Comparison of ENCODE assay signal across 8 cellular contexts in genomic region chr3:196287066-196287404, GRCh38. TPM values are rescaled to one million over a fixed set of nuclear protein-coding genes. Genes with fewer than 3 reads are reported as not detected.
DNase-seq lines count a peak whose midpoint lies in the region; ATAC-seq, FAIRE-seq and TF ChIP-seq lines count a peak whose summit lies in the region.

No MANE protein-coding gene starts in this region.

- no peaks in the 10 kb centered on the region for H3K9me3 ChIP-seq in CD4-positive, alpha-beta memory T cell (ENCODE audit: control insufficient read depth in 1 of 2, low read length in 2 of 2)
- H3K9me3 ChIP-seq in OCI-LY1 (ENCODE audit: low read length), result no peaks in the 10 kb centered on the region
- no peaks in the 10 kb centered on the region for H3K9me3 ChIP-seq in K562 (replicated peaks; ENCODE audit: control insufficient read depth, insufficient read depth, low read depth, low read length)
- H3K9me3 ChIP-seq in keratinocyte (ENCODE audit: control insufficient read depth, low read depth, low read length), result no peaks in the 10 kb centered on the region

- peak overlapping the region; percentile 87 to 89 for H3K4me3 ChIP-seq in CD4-positive, alpha-beta memory T cell (ENCODE audit: low read length in 2 of 2)
- peak overlapping the region; percentile 81 for H3K4me3 ChIP-seq in OCI-LY1 (ENCODE audit: low read depth, low read length, poor library complexity, severe bottlenecking)
- H3K4me3 ChIP-seq in K562, result peak overlapping the region; percentile 78
- H3K4me3 ChIP-seq in keratinocyte (ENCODE audit: control insufficient read depth in 2 of 3, extremely low read depth in 1 of 3, insufficient read depth in 2 of 3, low read depth in 1 of 3, low read length in 3 of 3), result peak overlapping the region; percentile 55 to 94 (median 70)

- H3K4me3 Mint-ChIP-seq in CD4-positive, alpha-beta memory T cell, result peak overlapping the region; percentile 95 to 100 (median 99)

- H4K20me1 ChIP-seq in OCI-LY1 (ENCODE audit: insufficient read depth, low read length), result no peaks in the 10 kb centered on the region
- no peaks in the 10 kb centered on the region for H4K20me1 ChIP-seq in K562 (replicated peaks; ENCODE audit: control insufficient read depth, insufficient read depth, low read length)
- no peaks in the 10 kb centered on the region for H4K20me1 ChIP-seq in keratinocyte (ENCODE audit: control insufficient read depth, extremely low read depth, insufficient read depth, low read length)

- H3K9me3 Mint-ChIP-seq in CD4-positive, alpha-beta memory T cell, result no peaks in the 10 kb centered on the region

- dilution Hi-C loops in keratinocyte (cut with MboI; ENCODE audit: extremely low pct_ligation_motif_present, low sequenced_read_pairs), result no loop called here

- H3K36me3 Mint-ChIP-seq in CD4-positive, alpha-beta memory T cell, result peaks cover 0 to 13% of the 10 kb centered on the region in 2 donors

- TSS peak; percentile 46 for BruUV-seq in K562 (replicated peaks; lab: Mats Ljungman, UMichigan)

- H3K9me1 ChIP-seq in K562 (ENCODE audit: control insufficient read depth, insufficient read depth, low read length), result no peaks in the 10 kb centered on the region
- H3K9me1 ChIP-seq in keratinocyte (ENCODE audit: control insufficient read depth, extremely low read depth, insufficient read depth, low read length), result no peaks in the 10 kb centered on the region

- H3K27me3 Mint-ChIP-seq in CD4-positive, alpha-beta memory T cell, result no peaks in the 10 kb centered on the region

- DNase-seq in CD4-positive, alpha-beta memory T cell, result peak in 1 of 5 donors; percentile 46
- no peak for DNase-seq in K562 (ENCODE audit: extremely low read depth in 1 of 4, low spot score in 3 of 4)
- no peak for DNase-seq in keratinocyte (ENCODE audit: low read depth, low spot score)
- peak; percentile 24 for DNase-seq in stimulated activated CD4-positive, alpha-beta T cell treated with anti-CD3 and anti-CD28 coated beads, Interleukin-1b, Interleukin-23, amount 100 ng/mL, for 48 hours
- DNase-seq in NCI-H2196 (lab: John Stamatoyannopoulos, UW; ENCODE audit: unreplicated experiment), result no peak
- DNase-seq in UCSD-AML1 (lab: John Stamatoyannopoulos, UW; ENCODE audit: unreplicated experiment), result no peak

- H3K27ac Mint-ChIP-seq in CD4-positive, alpha-beta memory T cell, result peak overlapping the region; percentile 91 to 100 (median 98)

- peak overlapping the region; percentile 85 for H3K4me2 ChIP-seq in OCI-LY1 (ENCODE audit: low read length)
- H3K4me2 ChIP-seq in K562 (ENCODE audit: insufficient read depth, low read length), result peak overlapping the region; percentile 99
- peak overlapping the region; percentile 91 for H3K4me2 ChIP-seq in keratinocyte (ENCODE audit: control insufficient read depth, extremely low read depth, insufficient read depth, low read depth, low read length)

- peaks cover 3% of the 10 kb centered on the region; the same call in 1 of the 2 replicates for H3F3A ChIP-seq in OCI-LY1 (ENCODE audit: insufficient read depth, low read length)

- no peak for TF ChIP-seq RAD21 in K562 (CRISPR knock-in tag; conservative IDR thresholded peaks at IDR 0.05 in 1 of 2, IDR thresholded peaks at IDR 0.05 in 1 of 2)

- H3K9ac ChIP-seq in OCI-LY1 (ENCODE audit: low read length) (peak overlapping the region; percentile 84), K562 (ENCODE audit: insufficient read depth in 1 of 2, low read depth in 2 of 2, low read length in 2 of 2) (peak overlapping the region; percentile 92 to 100), keratinocyte (ENCODE audit: control insufficient read depth, extremely low read depth, insufficient read depth, low read length) (peak overlapping the region; percentile 93)

- TF ChIP-seq EP300 in K562 (IDR thresholded peaks at IDR 0.05; ENCODE audit: low read length), result no peak

- no peaks in the 10 kb centered on the region for H3K27me3 ChIP-seq in CD4-positive, alpha-beta memory T cell (ENCODE audit: insufficient read depth, low read length)
- no peaks in the 10 kb centered on the region for H3K27me3 ChIP-seq in OCI-LY1 (ENCODE audit: insufficient read depth, low read length)
- no peaks in the 10 kb centered on the region for H3K27me3 ChIP-seq in K562 (ENCODE audit: control insufficient read depth in 2 of 2, insufficient read depth in 2 of 2, low read length in 2 of 2)
- H3K27me3 ChIP-seq in keratinocyte (ENCODE audit: control insufficient read depth, extremely low read depth, insufficient read depth, low read length), result no peaks in the 10 kb centered on the region

- intact Hi-C loops in CD4-positive, alpha-beta memory T cell (cut with micrococcal nuclease), result loop anchor here (1.0 kb wide), 3 partner anchors 13 to 34 kb away; partner anchors contain the start of gene DYNLT2B
- intact Hi-C loops in K562 (cut with micrococcal nuclease), result loop anchor here (1.0 kb wide), 1 partner anchor 8 kb away; no protein-coding TSS in a partner anchor

- CTCF ChIA-PET in CD4-positive, alpha-beta memory T cell (lab: Charles Lee; ENCODE audit: partially characterized antibody), result no interaction called here
- CTCF ChIA-PET in K562 (lab: Yijun Ruan, JAX; ENCODE audit: low intra/inter-chr PET ratio), result no interaction called here

- peaks cover 32 to 55% (median 49%) of the 10 kb centered on the region in 4 donors for H3K4me1 Mint-ChIP-seq in CD4-positive, alpha-beta memory T cell

- TF ChIP-seq POLR2A in K562 (conservative IDR thresholded peaks at IDR 0.05), result no peak

- in situ Hi-C loops in K562 (cut with MboI), result no loop called here

- no peaks in the 10 kb centered on the region for H3K9me2 ChIP-seq in OCI-LY1 (ENCODE audit: low read depth, low read length)

- peak overlapping the region; percentile 92 for H3K27ac ChIP-seq in CD4-positive, alpha-beta memory T cell (ENCODE audit: low read depth, low read length)
- H3K27ac ChIP-seq in OCI-LY1 (ENCODE audit: low read depth, low read length, poor library complexity, severe bottlenecking) (peak overlapping the region; percentile 30), K562 (ENCODE audit: extremely low read depth, low read depth, low read length) (peak overlapping the region; percentile 92), keratinocyte (ENCODE audit: control insufficient read depth, insufficient read depth, low read length) (peak overlapping the region; percentile 84)

- no peaks in the 10 kb centered on the region for H3K79me2 ChIP-seq in OCI-LY1 (ENCODE audit: insufficient read depth, low read length)
- peaks cover 60% of the 10 kb centered on the region for H3K79me2 ChIP-seq in K562 (ENCODE audit: control insufficient read depth, insufficient read depth, low read length)
- H3K79me2 ChIP-seq in keratinocyte (ENCODE audit: control insufficient read depth, insufficient read depth, low read length), result peaks cover 54% of the 10 kb centered on the region

- 0% methylated on average over 18 of the region's 18 CpGs for WGBS in K562 (ENCODE audit: insufficient coverage, low coverage, missing lambda C conversion rate)

- POLR2A ChIA-PET in CD4-positive, alpha-beta memory T cell (lab: Charles Lee; ENCODE audit: partially characterized antibody), result interaction anchor here (1.1 kb wide), 1 partner anchor 737 kb away, joined by 4 read pairs; no protein-coding TSS in a partner anchor
- POLR2A ChIA-PET in K562 (lab: Yijun Ruan, JAX), result interaction anchor here (0.6 to 1.0 kb wide), 4 partner anchors 18 to 975 kb away, joined by 3 to 4 read pairs (median 3); no protein-coding TSS in a partner anchor

- H3K36me3 ChIP-seq in CD4-positive, alpha-beta memory T cell (ENCODE audit: insufficient read depth, low read length), result no peaks in the 10 kb centered on the region
- H3K36me3 ChIP-seq in OCI-LY1 (ENCODE audit: insufficient read depth, low read length) (no peaks in the 10 kb centered on the region), K562 (ENCODE audit: control insufficient read depth, insufficient read depth, low read length) (peaks cover 8% of the 10 kb centered on the region), keratinocyte (ENCODE audit: control insufficient read depth in 2 of 2, extremely low read depth in 1 of 2, insufficient read depth in 2 of 2, low read length in 2 of 2) (no peaks in the 10 kb centered on the region)

- TF ChIP-seq CTCF in OCI-LY1 (IDR thresholded peaks at IDR 0.05; ENCODE audit: low read length), result no peak
- TF ChIP-seq CTCF in K562 (IDR thresholded peaks at IDR 0.05 in 2 of 3, conservative IDR thresholded peaks at IDR 0.05 in 1 of 3; ENCODE audit: insufficient read depth in 2 of 3, low read depth in 1 of 3, low read length in 3 of 3), result no peak
- TF ChIP-seq CTCF in keratinocyte (optimal IDR thresholded peaks at IDR 0.05 in 1 of 3, IDR thresholded peaks at IDR 0.05 in 1 of 3, conservative IDR thresholded peaks at IDR 0.05 in 1 of 3; ENCODE audit: extremely low read depth in 1 of 3, insufficient read depth in 2 of 3, low read length in 3 of 3), result peak in 1 of 3 experiments; percentile 50

- H2AFZ ChIP-seq in OCI-LY1 (ENCODE audit: low read length) (peak overlapping the region; percentile 2; the same call in 1 of the 2 replicates), K562 (ENCODE audit: low read depth, low read length) (peak overlapping the region; percentile 92), keratinocyte (ENCODE audit: control insufficient read depth, low read length) (peak overlapping the region; percentile 43)

- FAIRE-seq in K562 (lab: Jason Lieb, UNC) (no peak), keratinocyte (lab: Jason Lieb, UNC) (no peak)

- H3K4me1 ChIP-seq in CD4-positive, alpha-beta memory T cell (ENCODE audit: insufficient read depth, low read length), result peaks cover 45% of the 10 kb centered on the region
- peaks cover 29% of the 10 kb centered on the region for H3K4me1 ChIP-seq in OCI-LY1 (ENCODE audit: insufficient read depth, low read length, severe bottlenecking)
- H3K4me1 ChIP-seq in K562 (replicated peaks in 1 of 2; ENCODE audit: control insufficient read depth in 2 of 2, insufficient read depth in 2 of 2, low read length in 2 of 2), result peaks cover 21 to 22% of the 10 kb centered on the region in 2 experiments
- H3K4me1 ChIP-seq in keratinocyte (ENCODE audit: control insufficient read depth, extremely low read depth, insufficient read depth, low read length), result peaks cover 20% of the 10 kb centered on the region

- ATAC-seq in GM21786 (IDR thresholded peaks at IDR 0.05; ENCODE audit: unreplicated experiment) (peak; percentile 22), K562 (no peak)

RNA-seq across cellular contexts. Expression of gene PCYT1A, which starts 0.5 kb away (rescaled TPM):
- 10 to 100 TPM; 70.1 to 73.7 TPM for total RNA-seq in CD4-positive, alpha-beta memory T cell
- polyA plus RNA-seq in CD4-positive, alpha-beta memory T cell, result 10 to 100 TPM; 11.0 to 25.5 TPM
- total RNA-seq in K562 (2011; cell fraction: chromatin; rRNA removed; ENCODE audit: low replicate concordance), result 166 and 178 TPM in 2 replicates
- 94.6 and 104 TPM in 2 replicates for total RNA-seq in K562 (2011; cell fraction: nucleolus; rRNA removed)
- total RNA-seq in K562 (2011; cell fraction: nucleoplasm; rRNA removed), result 110 and 116 TPM in 2 replicates
- 42.4 and 49.6 TPM in 2 replicates for total RNA-seq in K562 (2014; rRNA removed)
- 42.9 and 47.6 TPM in 2 replicates for total RNA-seq in K562 (2014; rRNA removed; fragmentation: Illumina TruSeq; extraction: Trizol)
- total RNA-seq in K562 (2015; rRNA removed; fragmentation: Illumina TruSeq; extraction: Trizol), result 51.1 and 53.4 TPM in 2 replicates
- 52.0 and 55.5 TPM in 2 replicates for total RNA-seq in K562 (2021)
- 53.0 and 55.1 TPM in 2 replicates for polyA plus RNA-seq in K562 (2011; rRNA removed)
- 45.5 and 51.1 TPM in 2 replicates for polyA plus RNA-seq in K562 (2011; cell fraction: cytosol; rRNA removed)
- 99.4 and 119 TPM in 2 replicates for polyA plus RNA-seq in K562 (2011; cell fraction: nucleus; rRNA removed)
- 39.7 and 44.1 TPM in 2 replicates for polyA plus RNA-seq in K562 (2012)
- polyA plus RNA-seq in K562 (2014; fragmentation: Illumina TruSeq; extraction: Trizol), result 58.2 and 62.8 TPM in 2 replicates
- 10 to 100 TPM; 13.4 to 13.5 TPM for polyA plus RNA-seq in K562 (2014; fragmentation: Nextera tagmentation; extraction: Ambion mirVana)
- 45.8 and 49.4 TPM in 2 replicates for polyA plus RNA-seq in K562 (2014; rRNA removed)
- polyA minus RNA-seq in K562 (2011; rRNA and poly(A)+ RNA removed), result 102 and 116 TPM in 2 replicates
- polyA minus RNA-seq in K562 (2011; cell fraction: cytosol; rRNA and poly(A)+ RNA removed), result 72.9 and 75.6 TPM in 2 replicates
- polyA minus RNA-seq in K562 (2011; cell fraction: nucleus; rRNA and poly(A)+ RNA removed), result 78.6 and 108 TPM in 2 replicates
- polyA plus RNA-seq in keratinocyte, result 108 to 145 TPM (median 119 TPM) in 3 replicates
- polyA plus RNA-seq in keratinocyte (2011; ENCODE audit: low read depth), result 72.9 TPM
- polyA plus RNA-seq in keratinocyte (2011; cell fraction: cytosol; rRNA removed), result 101 and 126 TPM in 2 replicates
- 233 and 241 TPM in 2 replicates for polyA plus RNA-seq in keratinocyte (2011; cell fraction: nucleus; rRNA removed)
- 60.2 and 92.5 TPM in 2 replicates for polyA plus RNA-seq in keratinocyte (2012; ENCODE audit: low replicate concordance)
- polyA minus RNA-seq in keratinocyte, result 216 to 407 TPM (median 290 TPM) in 3 replicates
- polyA minus RNA-seq in keratinocyte (2011; cell fraction: cytosol; rRNA and poly(A)+ RNA removed), result 141 TPM
- polyA minus RNA-seq in keratinocyte (2011; cell fraction: nucleus; rRNA and poly(A)+ RNA removed), result 208 and 271 TPM in 2 replicates

RNA-seq across cellular contexts. Expression of gene DYNLT2B, which starts 31.0 kb away (rescaled TPM):
- 1 to 10 TPM; 6.0 to 7.4 TPM for total RNA-seq in CD4-positive, alpha-beta memory T cell
- 10 to 100 TPM; 18.5 to 31.1 TPM for polyA plus RNA-seq in CD4-positive, alpha-beta memory T cell
- total RNA-seq in K562 (2011; cell fraction: chromatin; rRNA removed; ENCODE audit: low replicate concordance), result 5.6 and 8.4 TPM in 2 replicates
- 4.9 and 5.7 TPM in 2 replicates for total RNA-seq in K562 (2011; cell fraction: nucleolus; rRNA removed)
- 3.4 and 6.5 TPM in 2 replicates for total RNA-seq in K562 (2011; cell fraction: nucleoplasm; rRNA removed)
- total RNA-seq in K562 (2014; rRNA removed) (6.5 and 10.2 TPM in 2 replicates), K562 (2014; rRNA removed; fragmentation: Illumina TruSeq; extraction: Trizol) (8.3 and 8.7 TPM in 2 replicates), K562 (2015; rRNA removed; fragmentation: Illumina TruSeq; extraction: Trizol) (7.1 and 8.5 TPM in 2 replicates), K562 (2021) (8.3 and 8.6 TPM in 2 replicates)
- polyA plus RNA-seq in K562 (2011; rRNA removed) (13.7 and 17.1 TPM in 2 replicates), K562 (2014; fragmentation: Illumina TruSeq; extraction: Trizol) (7.4 and 8.8 TPM in 2 replicates), K562 (2014; fragmentation: Nextera tagmentation; extraction: Ambion mirVana) (10 to 100 TPM in 1 of 2 experiments, 1 to 10 TPM in 1; 9.7 to 13.3 TPM), K562 (2014; rRNA removed) (16.8 and 19.9 TPM in 2 replicates), keratinocyte (24.5 to 40.0 TPM (median 31.1 TPM) in 3 replicates)
- polyA plus RNA-seq in K562 (2011; cell fraction: cytosol; rRNA removed), result 11.9 and 12.6 TPM in 2 replicates
- 5.7 and 7.7 TPM in 2 replicates for polyA plus RNA-seq in K562 (2011; cell fraction: nucleus; rRNA removed)
- polyA plus RNA-seq in K562 (2012), result 14.7 and 17.8 TPM in 2 replicates
- polyA minus RNA-seq in K562 (2011; rRNA and poly(A)+ RNA removed), result 3.2 and 4.5 TPM in 2 replicates
- 4.7 TPM in 1 of 2 replicates, not detected in the other for polyA minus RNA-seq in K562 (2011; cell fraction: cytosol; rRNA and poly(A)+ RNA removed)
- 3.2 and 6.1 TPM in 2 replicates for polyA minus RNA-seq in K562 (2011; cell fraction: nucleus; rRNA and poly(A)+ RNA removed)
- 31.4 TPM for polyA plus RNA-seq in keratinocyte (2011; ENCODE audit: low read depth)
- polyA plus RNA-seq in keratinocyte (2011; cell fraction: cytosol; rRNA removed), result 29.7 and 35.9 TPM in 2 replicates
- polyA plus RNA-seq in keratinocyte (2011; cell fraction: nucleus; rRNA removed), result 16.5 and 18.7 TPM in 2 replicates
- polyA plus RNA-seq in keratinocyte (2012; ENCODE audit: low replicate concordance), result 33.9 and 43.1 TPM in 2 replicates
- 1.9 to 4.8 TPM (median 3.3 TPM) in 3 replicates for polyA minus RNA-seq in keratinocyte
- polyA minus RNA-seq in keratinocyte (2011; cell fraction: cytosol; rRNA and poly(A)+ RNA removed), result 10.6 TPM
- polyA minus RNA-seq in keratinocyte (2011; cell fraction: nucleus; rRNA and poly(A)+ RNA removed), result 3.7 and 6.6 TPM in 2 replicates

RNA-seq across cellular contexts. Expression of gene TM4SF19, which starts 51.2 kb away (rescaled TPM):
- 1 to 10 TPM; 2.4 to 2.6 TPM for total RNA-seq in CD4-positive, alpha-beta memory T cell
- polyA plus RNA-seq in CD4-positive, alpha-beta memory T cell, result under 1 TPM in 1 of 2 donors, not detected in 1; 0.11 TPM
- total RNA-seq in K562 (2011; cell fraction: chromatin; rRNA removed; ENCODE audit: low replicate concordance), result 84.6 and 136 TPM in 2 replicates
- 68.0 and 78.0 TPM in 2 replicates for total RNA-seq in K562 (2011; cell fraction: nucleolus; rRNA removed)
- 79.4 and 104 TPM in 2 replicates for total RNA-seq in K562 (2011; cell fraction: nucleoplasm; rRNA removed)
- total RNA-seq in K562 (2014; rRNA removed), result 8.0 and 10.6 TPM in 2 replicates
- total RNA-seq in K562 (2014; rRNA removed; fragmentation: Illumina TruSeq; extraction: Trizol), result 12.5 and 13.6 TPM in 2 replicates
- 15.0 and 15.4 TPM in 2 replicates for total RNA-seq in K562 (2015; rRNA removed; fragmentation: Illumina TruSeq; extraction: Trizol)
- total RNA-seq in K562 (2021), result 18.4 and 19.0 TPM in 2 replicates
- polyA plus RNA-seq in K562 (2011; rRNA removed), result 27.1 and 29.3 TPM in 2 replicates
- 22.0 and 31.8 TPM in 2 replicates for polyA plus RNA-seq in K562 (2011; cell fraction: cytosol; rRNA removed)
- 45.2 and 52.4 TPM in 2 replicates for polyA plus RNA-seq in K562 (2011; cell fraction: nucleus; rRNA removed)
- 24.0 and 26.4 TPM in 2 replicates for polyA plus RNA-seq in K562 (2012)
- polyA plus RNA-seq in K562 (2014; fragmentation: Illumina TruSeq; extraction: Trizol), result 12.7 and 14.9 TPM in 2 replicates
- 10 to 100 TPM; 25.3 to 26.7 TPM for polyA plus RNA-seq in K562 (2014; fragmentation: Nextera tagmentation; extraction: Ambion mirVana)
- polyA plus RNA-seq in K562 (2014; rRNA removed), result 13.8 and 19.0 TPM in 2 replicates
- polyA minus RNA-seq in K562 (2011; rRNA and poly(A)+ RNA removed), result 22.6 and 26.3 TPM in 2 replicates
- 14.3 TPM in 2 replicates for polyA minus RNA-seq in K562 (2011; cell fraction: cytosol; rRNA and poly(A)+ RNA removed)
- 9.3 and 15.4 TPM in 2 replicates for polyA minus RNA-seq in K562 (2011; cell fraction: nucleus; rRNA and poly(A)+ RNA removed)
- polyA plus RNA-seq in keratinocyte, result 2.3 to 4.0 TPM (median 3.7 TPM) in 3 replicates
- 2.5 TPM for polyA plus RNA-seq in keratinocyte (2011; ENCODE audit: low read depth)
- 2.1 TPM in 2 replicates for polyA plus RNA-seq in keratinocyte (2011; cell fraction: cytosol; rRNA removed)
- 4.6 and 6.0 TPM in 2 replicates for polyA plus RNA-seq in keratinocyte (2011; cell fraction: nucleus; rRNA removed)
- 2.5 and 3.8 TPM in 2 replicates for polyA plus RNA-seq in keratinocyte (2012; ENCODE audit: low replicate concordance)
- 7.6 to 10.3 TPM (median 8.1 TPM) in 3 replicates for polyA minus RNA-seq in keratinocyte
- not detected for polyA minus RNA-seq in keratinocyte (2011; cell fraction: cytosol; rRNA and poly(A)+ RNA removed)
- 2.7 and 3.6 TPM in 2 replicates for polyA minus RNA-seq in keratinocyte (2011; cell fraction: nucleus; rRNA and poly(A)+ RNA removed)

Comparison
In these comparisons a context has a peak if more than half of its experiments do, and no peak if none do; other contexts are left out.
1. H3K27ac ChIP-seq: peak in every context shown above with its lines; median percentile 92 in CD4-positive, alpha-beta memory T cell; 92 in K562; 84 in keratinocyte; 30 in OCI-LY1.
2. H2AFZ ChIP-seq: peak in every context shown above with its lines; median percentile 92 in K562; 43 in keratinocyte; 2 in OCI-LY1.